In the genomic region with DNA sequence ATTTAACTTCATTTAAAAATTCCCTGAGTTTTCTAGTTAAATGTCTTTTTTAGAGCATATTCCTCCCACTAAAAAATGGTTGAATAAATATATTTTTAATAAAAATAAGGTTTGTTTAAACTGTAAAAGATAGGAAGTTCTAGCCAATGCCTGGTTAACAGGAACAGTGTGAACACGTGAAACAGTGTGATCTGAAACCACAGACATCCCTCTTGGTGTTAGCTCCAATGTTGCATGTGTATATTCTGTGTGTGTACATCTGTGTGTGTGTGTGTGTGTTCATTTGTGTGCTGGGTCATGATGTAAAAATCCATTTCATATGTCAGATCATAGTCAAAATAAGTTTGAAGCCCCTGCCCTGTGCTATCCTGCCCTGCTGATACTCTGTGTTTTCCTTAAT, we compare ENCODE assay signal across 9 cellular contexts. TPM values are rescaled to one million over a fixed set of nuclear protein-coding genes. Genes with fewer than 3 reads are reported as not detected.
"Had no signal": no experiment of that assay in that cellular context is flagged by ENCODE, and none has a peak within 500 bp of the region (broad histone marks: within the 10 kb centered on the region; RNA-seq: fewer than 3 reads in every experiment).

No MANE protein-coding gene starts in this region.

- H3K27ac ChIP-seq: KMS-11 had no signal

- H2AFZ ChIP-seq: GM23338 had no signal

- ATAC-seq: GM23338, HCT116 had no signal

- H3K4me2 ChIP-seq: GM23338, KMS-11 had no signal

- H3K9ac ChIP-seq: KMS-11 had no signal

- H3K27ac Mint-ChIP-seq: GM23338, HFFc6 had no signal

- H3K9me3 ChIP-seq: HAP-1 had no signal

- H3K36me3 ChIP-seq: HAP-1 had no signal

- DNase-seq: H7, HFFc6, KBM-7 had no signal

- H3K4me1 ChIP-seq: HAP-1 had no signal

- FAIRE-seq: HTR-8/SVneo had no signal

- H3K4me3 ChIP-seq: GM23338, HAP-1 had no signal

- H3K4me3 Mint-ChIP-seq: GM23338, HFFc6 had no signal

RNA-seq across cellular contexts. Expression of gene SOX11, which starts 6.1 kb away (rescaled TPM):
- total RNA-seq: HFFc6, HT-29 had no signal
